Comparison of ENCODE assay signal across 31 cellular contexts in genomic region chr17:68942389-68942788, GRCh38. TPM values are rescaled to one million over a fixed set of nuclear protein-coding genes. Genes with fewer than 3 reads are reported as not detected.
"Had no signal": no experiment of that assay in that cellular context is flagged by ENCODE, and none has a peak within 500 bp of the region (broad histone marks: within the 10 kb centered on the region; RNA-seq: fewer than 3 reads in every experiment).

No MANE protein-coding gene starts in this region.

- H3K9me3 ChIP-seq: adrenal gland, body of pancreas, esophagus squamous epithelium, gastroesophageal sphincter had no signal

- H3K36me3 ChIP-seq: adrenal gland, esophagus squamous epithelium, WERI-Rb-1 had no signal

- H3K4me1 ChIP-seq: adrenal gland, body of pancreas, esophagus squamous epithelium, gastroesophageal sphincter had no signal

- DNase-seq: activated B cell treated with CpG ODN at 0.5 μM for 24 hours; activated CD4-positive, alpha-beta T cell treated with anti-CD3 and anti-CD28 coated beads for 48 hours; activated CD4-positive, alpha-beta T cell treated with anti-CD3 and anti-CD28 coated beads, Interleukin-2, amount 50 U/mL, for 1 hour; activated CD4-positive, alpha-beta T cell treated with anti-CD3 and anti-CD28 coated beads, Interleukin-2, amount 50 U/mL, for 48 hours; activated CD8-positive, alpha-beta memory T cell treated with anti-CD3 and anti-CD28 coated beads for 24 hours; activated CD8-positive, alpha-beta T cell treated with anti-CD3 and anti-CD28 coated beads for 36 hours; activated effector memory CD4-positive, alpha-beta T cell treated with Interleukin-2 at 50 U/mL for 16 hours; activated gamma-delta T cell treated with Interleukin-2 at 50 U/mL for 16 hours; activated naive CD4-positive, alpha-beta T cell treated with anti-CD3 and anti-CD28 coated beads for 36 hours; activated naive CD8-positive, alpha-beta T cell treated with anti-CD3 and anti-CD28 coated beads for 36 hours; activated naive CD8-positive, alpha-beta T cell treated with anti-CD3 and anti-CD28 coated beads, Interleukin-2, amount 50 U/mL, for 24 hours; activated T-cell treated with anti-CD3 and anti-CD28 coated beads, Interleukin-2, amount 50 U/mL, for 4 hours; adrenal gland; amygdala; aorta; body of pancreas; caudate nucleus; cortex of kidney; dermis blood vessel endothelial cell; effector CD4-positive, alpha-beta T cell; effector memory CD8-positive, alpha-beta T cell; esophagus squamous epithelium; foreskin melanocyte; T-helper 1 cell; T-helper 17 cell; T1000; WERI-Rb-1 had no signal

- H3K27me3 ChIP-seq: adrenal gland, body of pancreas, esophagus squamous epithelium, gastroesophageal sphincter had no signal

- ATAC-seq: activated CD4-positive, CD25-positive, alpha-beta regulatory T cell treated with anti-CD3 and anti-CD28 coated beads, Interleukin-2, amount 50 U/mL, for 24 hours; activated CD8-positive, alpha-beta T cell treated with anti-CD3 and anti-CD28 coated beads for 36 hours; activated naive CD8-positive, alpha-beta T cell treated with anti-CD3 and anti-CD28 coated beads, Interleukin-2, amount 50 U/mL, for 24 hours; activated T-cell treated with anti-CD3 and anti-CD28 coated beads, Interleukin-2, amount 50 U/mL, for 4 hours; activated T-helper 17 cell treated with anti-CD3 and anti-CD28 coated beads, Interleukin-2, amount 50 U/mL, for 72 hours; body of pancreas; effector memory CD8-positive, alpha-beta T cell; gastroesophageal sphincter; T-helper 17 cell had no signal

- H3K27ac ChIP-seq: adrenal gland, body of pancreas, epithelial cell of prostate, esophagus squamous epithelium, gastroesophageal sphincter, WERI-Rb-1 had no signal

- H3K4me3 ChIP-seq: adrenal gland, body of pancreas, esophagus squamous epithelium, gastroesophageal sphincter had no signal

RNA-seq across cellular contexts. Expression of gene ABCA8, which starts 12.8 kb away (rescaled TPM):
- total RNA-seq: activated B cell treated with CpG ODN at 0.5 μM for 24 hours; activated CD8-positive, alpha-beta T cell treated with anti-CD3 and anti-CD28 coated beads for 36 hours; activated naive CD4-positive, alpha-beta T cell treated with anti-CD3 and anti-CD28 coated beads for 36 hours; activated naive CD8-positive, alpha-beta T cell treated with anti-CD3 and anti-CD28 coated beads for 36 hours; activated T-helper 17 cell treated with anti-CD3 and anti-CD28 coated beads, Interleukin-2, amount 50 U/mL, for 72 hours; T-helper 17 cell had no signal
